ENCODE assay signal across 15 cellular contexts in genomic region chr6:15370730-15371129, GRCh38.
A peak's percentile ranks its signal among the peaks of the same experiment; 100 is the strongest.
DNase-seq lines count a peak whose midpoint lies in the region; ATAC-seq and TF ChIP-seq lines count a peak whose summit lies in the region.
"Had no signal": no experiment of that assay in that cellular context is flagged by ENCODE, and none has a peak within 500 bp of the region (broad histone marks: within the 10 kb centered on the region; RNA-seq: fewer than 3 reads in every experiment).

No MANE protein-coding gene starts in this region.

- no peaks in the 10 kb centered on the region for H3K9me3 Mint-ChIP-seq in activated T-cell treated with anti-CD3 and anti-CD28 coated beads, Interleukin-2, amount 50 U/mL, for 72 hours

- no peaks in the 10 kb centered on the region for H3K27me3 ChIP-seq in RWPE2 (ENCODE audit: insufficient read depth, poor library complexity, severe bottlenecking)
- no peaks in the 10 kb centered on the region for H3K27me3 ChIP-seq in gastrocnemius medialis
- H3K27me3 ChIP-seq in MG63, result no peaks in the 10 kb centered on the region

- ATAC-seq in activated T-cell treated with anti-CD3 and anti-CD28 coated beads, Interleukin-2, amount 50 U/mL, for 72 hours (replicated peaks in 1 of 2), result peak in 1 of 2 donors; percentile 39
- ATAC-seq in RWPE2 (ENCODE audit: low read depth) (peak; percentile 80), gastrocnemius medialis (peak; percentile 20 to 38), HG02798 (IDR thresholded peaks at IDR 0.05; ENCODE audit: poor library complexity, unreplicated experiment) (no peak)
- ATAC-seq: PC-3 had no signal

- no peak overlapping the region for H3K27ac ChIP-seq in RWPE2 (ENCODE audit: poor library complexity, severe bottlenecking)
- H3K27ac ChIP-seq in gastrocnemius medialis, result no peak overlapping the region

- H3K36me3 Mint-ChIP-seq in activated T-cell treated with anti-CD3 and anti-CD28 coated beads, Interleukin-2, amount 50 U/mL, for 72 hours (ENCODE audit: insufficient read depth in 2 of 2), result peaks cover 6 to 21% of the 10 kb centered on the region in 2 donors

- TF ChIP-seq POLR2A in erythroblast (IDR thresholded peaks at IDR 0.05; ENCODE audit: low read length) (no peak), gastrocnemius medialis (IDR thresholded peaks at IDR 0.05) (no peak)

- H3K27me3 Mint-ChIP-seq in activated T-cell treated with anti-CD3 and anti-CD28 coated beads, Interleukin-2, amount 50 U/mL, for 72 hours (ENCODE audit: low read depth), result no peaks in the 10 kb centered on the region

- no peaks in the 10 kb centered on the region; the same call in 1 of the 2 replicates for H3K36me3 ChIP-seq in RWPE2 (ENCODE audit: low read depth)
- no peaks in the 10 kb centered on the region for H3K36me3 ChIP-seq in gastrocnemius medialis
- H3K36me3 ChIP-seq in MG63, result no peaks in the 10 kb centered on the region
- H3K36me3 ChIP-seq: HAP-1 had no signal

- H3K4me1 ChIP-seq in RWPE2 (ENCODE audit: insufficient read depth, poor library complexity, severe bottlenecking), result peaks cover 14% of the 10 kb centered on the region
- H3K4me1 ChIP-seq in gastrocnemius medialis, result peaks cover 82 to 94% of the 10 kb centered on the region in 2 donors

- intact Hi-C loops in gastrocnemius medialis (cut with DNase I; ENCODE audit: low total_unique reads), result no loop called here

- no peak overlapping the region for H3K4me3 Mint-ChIP-seq in activated T-cell treated with anti-CD3 and anti-CD28 coated beads, Interleukin-2, amount 50 U/mL, for 72 hours

- DNase-seq in activated T-cell treated with anti-CD3 and anti-CD28 coated beads, Interleukin-2, amount 50 U/mL, for 72 hours, result no peak
- DNase-seq in activated T-cell treated with anti-CD3 and anti-CD28 coated beads, Interleukin-2, amount 50 U/mL, for 1 hour, result no peak
- DNase-seq in RWPE2 (ENCODE audit: low spot score), result no peak
- DNase-seq in erythroblast (lab: John Stamatoyannopoulos, UW), result peak; percentile 41 to 60
- DNase-seq in gastrocnemius medialis, result no peak
- DNase-seq in SK-N-DZ (ENCODE audit: low spot score), result no peak
- DNase-seq in MG63, result no peak
- DNase-seq: C1 segment of cervical spinal cord, DND-41, KBM-7, NCI-H1105, NCI-H1694 treated with DMSO at 0.1 percent for 48 hours, PC-3 had no signal

- peak overlapping the region; percentile 34 for H3K27ac Mint-ChIP-seq in activated T-cell treated with anti-CD3 and anti-CD28 coated beads, Interleukin-2, amount 50 U/mL, for 72 hours

- in situ Hi-C loops in gastrocnemius medialis (cut with MboI; ENCODE audit: low sequenced_read_pairs in 4 of 4), result loop anchor here in 1 of 4 donors (25.0 kb wide), 1 partner anchor 108 kb away; no protein-coding TSS in a partner anchor

- H3K4me1 Mint-ChIP-seq in activated T-cell treated with anti-CD3 and anti-CD28 coated beads, Interleukin-2, amount 50 U/mL, for 72 hours (ENCODE audit: low read depth), result peaks cover 28% of the 10 kb centered on the region

- no peak overlapping the region for H3K4me3 ChIP-seq in RWPE2 (ENCODE audit: severe bottlenecking)
- H3K4me3 ChIP-seq in gastrocnemius medialis, result no peak overlapping the region
- no peak overlapping the region for H3K4me3 ChIP-seq in MG63
- H3K4me3 ChIP-seq: HAP-1 had no signal

- TF ChIP-seq CTCF in RWPE2 (IDR thresholded peaks at IDR 0.05; ENCODE audit: poor library complexity, severe bottlenecking), result no peak
- no peak for TF ChIP-seq CTCF in gastrocnemius medialis (IDR thresholded peaks at IDR 0.05 in 4 of 5, conservative IDR thresholded peaks at IDR 0.05 in 1 of 5)

- H3K9me3 ChIP-seq in RWPE2 (ENCODE audit: severe bottlenecking), result no peaks in the 10 kb centered on the region
- no peaks in the 10 kb centered on the region for H3K9me3 ChIP-seq in gastrocnemius medialis
- H3K9me3 ChIP-seq in MG63, result no peaks in the 10 kb centered on the region
- H3K9me3 ChIP-seq: HAP-1 had no signal

Comparison
In these comparisons a context has a peak if more than half of its experiments do, and no peak if none do; other contexts are left out.
1. DNase-seq: peak in erythroblast (2 of 2); none in activated T-cell treated with anti-CD3 and anti-CD28 coated beads, Interleukin-2, amount 50 U/mL, for 72 hours (0 of 2), activated T-cell treated with anti-CD3 and anti-CD28 coated beads, Interleukin-2, amount 50 U/mL, for 1 hour (single experiment), RWPE2 (single experiment), gastrocnemius medialis (0 of 2), SK-N-DZ (single experiment) and MG63 (single experiment).